In the genomic region with DNA sequence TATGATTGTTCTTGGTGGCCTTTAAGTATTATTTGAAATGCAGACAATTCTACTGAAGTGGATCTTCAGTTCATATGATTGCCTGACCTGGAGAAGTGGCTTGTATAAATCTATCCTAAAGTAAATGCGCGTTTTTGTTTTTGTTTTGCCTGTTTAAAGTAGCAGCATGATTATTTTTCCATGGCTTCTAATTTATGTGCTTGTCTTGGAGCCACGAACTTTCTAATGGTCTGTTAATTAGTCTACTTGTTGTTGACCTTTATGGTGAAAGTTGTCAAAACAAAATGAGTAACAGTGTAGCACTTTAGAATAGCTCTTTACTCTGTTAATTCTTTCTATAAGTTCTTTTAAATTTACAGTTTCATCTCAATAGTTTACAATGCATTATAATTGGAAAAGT, we compare ENCODE assay signal across 8 cellular contexts. TPM values are rescaled to one million over a fixed set of nuclear protein-coding genes. Genes with fewer than 3 reads are reported as not detected.
DNase-seq lines count a peak whose midpoint lies in the region; ATAC-seq and TF ChIP-seq lines count a peak whose summit lies in the region.

No MANE protein-coding gene starts in this region.

- peaks cover 4% of the 10 kb centered on the region; the same call in 1 of the 2 replicates for H3K4me1 ChIP-seq in BE2C

- no peak for TF ChIP-seq CTCF in BE2C (IDR thresholded peaks at IDR 0.05; ENCODE audit: low read depth, low read length)
- TF ChIP-seq CTCF in LNCaP clone FGC (IDR thresholded peaks at IDR 0.05; ENCODE audit: control insufficient read depth, extremely low read depth, insufficient read depth): no peak
- TF ChIP-seq CTCF in nephron (IDR thresholded peaks at IDR 0.05; ENCODE audit: unreplicated experiment in 3 of 3): no peak

- H3K9me3 Mint-ChIP-seq in nephron: no peaks in the 10 kb centered on the region

- H3K36me3 Mint-ChIP-seq in nephron (ENCODE audit: low read depth): peaks cover 34% of the 10 kb centered on the region

- ATAC-seq in HG03354 (IDR thresholded peaks at IDR 0.05; ENCODE audit: poor library complexity, severe bottlenecking, unreplicated experiment): no peak
- no peak for ATAC-seq in HG03135 (IDR thresholded peaks at IDR 0.05; ENCODE audit: unreplicated experiment)

- H3K27me3 ChIP-seq in BE2C: no peaks in the 10 kb centered on the region

- peaks cover 59% of the 10 kb centered on the region for H3K4me1 Mint-ChIP-seq in nephron

- H3K27me3 Mint-ChIP-seq in nephron (ENCODE audit: low read depth): no peaks in the 10 kb centered on the region

- DNase-seq in BE2C (no peak), LNCaP clone FGC (ENCODE audit: low read depth) (no peak), dermis blood vessel endothelial cell (peak; percentile 12), GF-D8 (lab: John Stamatoyannopoulos, UW) (no peak), NCI-H2029 treated with DMSO at 0.1 percent for 48 hours (lab: John Stamatoyannopoulos, UW) (no peak)

- peaks cover 31% of the 10 kb centered on the region for H3K36me3 ChIP-seq in BE2C

- peak overlapping the region; percentile 97 to 99 (median 99) for H3K27ac Mint-ChIP-seq in nephron

- no peaks in the 10 kb centered on the region for H3K9me3 ChIP-seq in BE2C

- peak overlapping the region; percentile 94 for H3K4me3 ChIP-seq in BE2C (ENCODE audit: low read depth, low read length)
- peak overlapping the region; percentile 82 for H3K4me3 ChIP-seq in LNCaP clone FGC (ENCODE audit: low read depth, low read length)

- H3K4me3 Mint-ChIP-seq in nephron: peak overlapping the region; percentile 97 to 100 (median 99)

RNA-seq across cellular contexts. Expression of a gene that starts 1.7 kb away (rescaled TPM):
- 130 TPM for polyA plus RNA-seq in BE2C (2012; ENCODE audit: insufficient read depth, insufficient read length, low read depth)
- total RNA-seq in dermis blood vessel endothelial cell: 403 and 572 TPM in 2 replicates

RNA-seq across cellular contexts. Expression of a gene that starts 56.6 kb away (rescaled TPM):
- 5.2 TPM for polyA plus RNA-seq in BE2C (2012; ENCODE audit: insufficient read depth, insufficient read length, low read depth)
- 60.2 and 65.5 TPM in 2 replicates for total RNA-seq in dermis blood vessel endothelial cell
